In the genomic region with DNA sequence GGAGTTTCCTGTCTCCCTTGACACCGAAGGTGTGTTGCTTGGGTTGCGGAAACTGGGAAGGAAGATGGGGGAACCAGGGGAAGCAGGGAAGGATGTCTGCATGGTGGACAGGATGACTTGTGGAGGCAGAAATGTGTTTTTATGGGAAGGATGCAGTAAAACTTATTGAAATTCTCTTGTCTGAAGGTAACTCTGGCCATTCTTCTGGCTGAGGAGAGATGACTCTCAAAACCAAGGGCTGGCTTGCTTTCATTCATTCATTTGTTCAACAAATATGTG, we compare ENCODE assay signal across 11 cellular contexts. TPM values are rescaled to one million over a fixed set of nuclear protein-coding genes. Genes with fewer than 3 reads are reported as not detected.
A peak's percentile ranks its signal among the peaks of the same experiment; 100 is the strongest.
DNase-seq lines count a peak whose midpoint lies in the region; ATAC-seq and TF ChIP-seq lines count a peak whose summit lies in the region.
"Had no signal": no experiment of that assay in that cellular context is flagged by ENCODE, and none has a peak within 500 bp of the region (broad histone marks: within the 10 kb centered on the region; RNA-seq: fewer than 3 reads in every experiment).

No MANE protein-coding gene starts in this region.

- peaks cover 0 to 22% (median 15%) of the 10 kb centered on the region in 4 donors for H3K4me1 ChIP-seq in liver (ENCODE audit: control insufficient read depth in 4 of 4, insufficient read depth in 4 of 4, low read length in 3 of 4)

- ATAC-seq in activated CD8-positive, alpha-beta T cell treated with anti-CD3 and anti-CD28 coated beads for 36 hours = no peak
- ATAC-seq in activated CD8-positive, alpha-beta T cell treated with anti-CD3 and anti-CD28 coated beads, Interleukin-2, amount 10 ng/mL, durations not matched to agents 7 days and 5 days = no peak
- ATAC-seq in HG03135 (IDR thresholded peaks at IDR 0.05; ENCODE audit: unreplicated experiment) = no peak
- ATAC-seq: mucosa of descending colon had no signal

- no peaks in the 10 kb centered on the region for H3K27me3 ChIP-seq in brain microvascular endothelial cell (replicated peaks)
- no peaks in the 10 kb centered on the region for H3K27me3 ChIP-seq in liver (ENCODE audit: control insufficient read depth in 4 of 4, insufficient read depth in 4 of 4, low read length in 3 of 4)

- CTCF ChIA-PET in activated CD8-positive, alpha-beta T cell treated with anti-CD3 and anti-CD28 coated beads for 36 hours (lab: Charles Lee) = interaction anchor here (1.1 to 1.5 kb wide), 2 partner anchors 34 to 37 kb away, joined by 4 read pairs; no protein-coding TSS in a partner anchor
- CTCF ChIA-PET in activated CD8-positive, alpha-beta T cell treated with anti-CD3 and anti-CD28 coated beads, Interleukin-2, amount 10 ng/mL, durations not matched to agents 7 days and 5 days (lab: Charles Lee) = interaction anchor here (0.6 to 1.4 kb wide), 4 partner anchors 10 to 212 kb away, joined by 3 to 4 read pairs (median 3); no protein-coding TSS in a partner anchor

- no peak for TF ChIP-seq RAD21 in liver (IDR thresholded peaks at IDR 0.05)

- intact Hi-C loops in activated CD8-positive, alpha-beta T cell treated with anti-CD3 and anti-CD28 coated beads for 36 hours (cut with micrococcal nuclease) = no loop called here

- POLR2A ChIA-PET in activated CD8-positive, alpha-beta T cell treated with anti-CD3 and anti-CD28 coated beads for 36 hours (lab: Charles Lee) = no interaction called here
- POLR2A ChIA-PET in activated CD8-positive, alpha-beta T cell treated with anti-CD3 and anti-CD28 coated beads, Interleukin-2, amount 10 ng/mL, durations not matched to agents 7 days and 5 days (lab: Charles Lee) = interaction anchor here (1.5 kb wide), 1 partner anchor 10 kb away, joined by 4 read pairs; no protein-coding TSS in a partner anchor

- H3K9me3 Mint-ChIP-seq in activated CD8-positive, alpha-beta T cell treated with anti-CD3 and anti-CD28 coated beads for 36 hours = no peaks in the 10 kb centered on the region
- no peaks in the 10 kb centered on the region for H3K9me3 Mint-ChIP-seq in activated CD8-positive, alpha-beta T cell treated with anti-CD3 and anti-CD28 coated beads, Interleukin-2, amount 10 ng/mL, durations not matched to agents 7 days and 5 days (ENCODE audit: insufficient read depth)

- in situ Hi-C loops in brain microvascular endothelial cell (cut with HindIII; ENCODE audit: low pct_ligation_motif_present, low sequenced_read_pairs) = no loop called here

- H3K27me3 Mint-ChIP-seq in activated CD8-positive, alpha-beta T cell treated with anti-CD3 and anti-CD28 coated beads for 36 hours = peaks cover 30% of the 10 kb centered on the region
- peaks cover 34% of the 10 kb centered on the region for H3K27me3 Mint-ChIP-seq in activated CD8-positive, alpha-beta T cell treated with anti-CD3 and anti-CD28 coated beads, Interleukin-2, amount 10 ng/mL, durations not matched to agents 7 days and 5 days (ENCODE audit: low read depth)

- no peak overlapping the region for H3K27ac Mint-ChIP-seq in activated CD8-positive, alpha-beta T cell treated with anti-CD3 and anti-CD28 coated beads for 36 hours
- H3K27ac Mint-ChIP-seq in activated CD8-positive, alpha-beta T cell treated with anti-CD3 and anti-CD28 coated beads, Interleukin-2, amount 10 ng/mL, durations not matched to agents 7 days and 5 days = no peak overlapping the region

- 84% methylated on average over 2 of the region's 2 CpGs for WGBS in liver

- H3K4me1 Mint-ChIP-seq in activated CD8-positive, alpha-beta T cell treated with anti-CD3 and anti-CD28 coated beads for 36 hours (ENCODE audit: low read depth) = peaks cover 18% of the 10 kb centered on the region
- H3K4me1 Mint-ChIP-seq in activated CD8-positive, alpha-beta T cell treated with anti-CD3 and anti-CD28 coated beads, Interleukin-2, amount 10 ng/mL, durations not matched to agents 7 days and 5 days (ENCODE audit: low read depth) = peaks cover 26% of the 10 kb centered on the region

- TF ChIP-seq CTCF in activated CD8-positive, alpha-beta T cell treated with anti-CD3 and anti-CD28 coated beads for 36 hours (IDR thresholded peaks at IDR 0.05) = no peak
- TF ChIP-seq CTCF in brain microvascular endothelial cell (IDR thresholded peaks at IDR 0.05; ENCODE audit: low read depth, low read length, missing control alignments) = no peak
- TF ChIP-seq CTCF in liver (IDR thresholded peaks at IDR 0.05; ENCODE audit: low read depth, low read length, missing input control) = no peak

- H3K4me3 Mint-ChIP-seq in activated CD8-positive, alpha-beta T cell treated with anti-CD3 and anti-CD28 coated beads for 36 hours = peak overlapping the region; percentile 56
- no peak overlapping the region for H3K4me3 Mint-ChIP-seq in activated CD8-positive, alpha-beta T cell treated with anti-CD3 and anti-CD28 coated beads, Interleukin-2, amount 10 ng/mL, durations not matched to agents 7 days and 5 days

- H3K4me3 ChIP-seq in brain microvascular endothelial cell (ENCODE audit: low read depth, low read length) (peak overlapping the region; percentile 98), liver (ENCODE audit: low read depth in 1 of 3, low read length in 3 of 3) (no peak overlapping the region)

- no peak overlapping the region for H3K9ac ChIP-seq in liver (ENCODE audit: low read depth in 1 of 2, low read length in 2 of 2)

- H3K27ac ChIP-seq in brain microvascular endothelial cell (no peak overlapping the region), liver (ENCODE audit: low read depth in 1 of 2, low read length in 2 of 2) (no peak overlapping the region), substantia nigra (ENCODE audit: low read depth, low read length, poor library complexity, severe bottlenecking) (peak overlapping the region; percentile 96)

- H3K36me3 ChIP-seq in brain microvascular endothelial cell (replicated peaks) (no peaks in the 10 kb centered on the region), liver (ENCODE audit: control insufficient read depth in 4 of 4, insufficient read depth in 3 of 4, low read depth in 1 of 4, low read length in 3 of 4) (no peaks in the 10 kb centered on the region)

- peaks cover 11% of the 10 kb centered on the region for H3K36me3 Mint-ChIP-seq in activated CD8-positive, alpha-beta T cell treated with anti-CD3 and anti-CD28 coated beads for 36 hours (ENCODE audit: low read depth)
- H3K36me3 Mint-ChIP-seq in activated CD8-positive, alpha-beta T cell treated with anti-CD3 and anti-CD28 coated beads, Interleukin-2, amount 10 ng/mL, durations not matched to agents 7 days and 5 days (ENCODE audit: low read depth) = peaks cover 3% of the 10 kb centered on the region

- DNase-seq in activated CD8-positive, alpha-beta T cell treated with anti-CD3 and anti-CD28 coated beads for 36 hours = no peak
- no peak for DNase-seq in activated CD8-positive, alpha-beta T cell treated with anti-CD3 and anti-CD28 coated beads, Interleukin-2, amount 10 ng/mL, durations not matched to agents 7 days and 5 days
- DNase-seq in brain microvascular endothelial cell (no peak), substantia nigra (lab: John Stamatoyannopoulos, UW) (no peak), NCI-H226 (no peak), HPDE6-E6E7 (ENCODE audit: extremely low spot score) (no peak)
- DNase-seq: NCI-H1694 treated with DMSO at 0.1 percent for 48 hours, T-helper 1 cell had no signal

- H3K9me3 ChIP-seq in liver (ENCODE audit: control insufficient read depth in 4 of 4, low read length in 3 of 4) = no peaks in the 10 kb centered on the region
- H3K9me3 ChIP-seq: mucosa of descending colon had no signal

TF ChIP-seq in liver, 16 proteins besides CTCF, POLR2A, EP300 and RAD21 (continues in another document):
- no peak for TF ChIP-seq HNF4A (conservative IDR thresholded peaks at IDR 0.05)

RNA-seq across cellular contexts. Expression of a gene that starts 1.5 kb away (rescaled TPM):
- 1 to 10 TPM; 1.6 to 2.1 TPM for total RNA-seq in activated CD8-positive, alpha-beta T cell treated with anti-CD3 and anti-CD28 coated beads for 36 hours
- total RNA-seq in activated CD8-positive, alpha-beta T cell treated with anti-CD3 and anti-CD28 coated beads, Interleukin-2, amount 10 ng/mL, durations not matched to agents 7 days and 5 days = 1 to 10 TPM in 1 of 2 experiments, under 1 TPM in 1; 0.58 to 1.1 TPM
- total RNA-seq in liver = 1 to 10 TPM; 2.7 to 9.5 TPM
- polyA plus RNA-seq in liver = 10 to 100 TPM in 1 of 2 donors, 1 to 10 TPM in 1; 9.2 to 11.0 TPM

RNA-seq across cellular contexts. Expression of a gene that starts 2.0 kb away (rescaled TPM):
- 100 to 1,000 TPM; 107 to 108 TPM for total RNA-seq in activated CD8-positive, alpha-beta T cell treated with anti-CD3 and anti-CD28 coated beads for 36 hours
- total RNA-seq in activated CD8-positive, alpha-beta T cell treated with anti-CD3 and anti-CD28 coated beads, Interleukin-2, amount 10 ng/mL, durations not matched to agents 7 days and 5 days = 10 to 100 TPM; 71.7 to 73.3 TPM
- 10 to 100 TPM; 28.9 to 29.1 TPM for total RNA-seq in liver
- 10 to 100 TPM; 15.0 to 19.4 TPM for polyA plus RNA-seq in liver

RNA-seq across cellular contexts. Expression of a gene that starts 54.3 kb away (rescaled TPM):
- 10 to 100 TPM; 23.8 to 25.2 TPM for total RNA-seq in activated CD8-positive, alpha-beta T cell treated with anti-CD3 and anti-CD28 coated beads for 36 hours
- 10 to 100 TPM; 35.8 to 36.2 TPM for total RNA-seq in activated CD8-positive, alpha-beta T cell treated with anti-CD3 and anti-CD28 coated beads, Interleukin-2, amount 10 ng/mL, durations not matched to agents 7 days and 5 days
- total RNA-seq in liver = 10 to 100 TPM; 18.0 to 24.9 TPM
- 10 to 100 TPM; 20.8 to 27.2 TPM for polyA plus RNA-seq in liver

RNA-seq across cellular contexts. Expression of a gene that starts 54.4 kb away (rescaled TPM):
- 10 to 100 TPM; 43.3 to 49.2 TPM for total RNA-seq in activated CD8-positive, alpha-beta T cell treated with anti-CD3 and anti-CD28 coated beads for 36 hours
- 10 to 100 TPM; 47.1 to 48.2 TPM for total RNA-seq in activated CD8-positive, alpha-beta T cell treated with anti-CD3 and anti-CD28 coated beads, Interleukin-2, amount 10 ng/mL, durations not matched to agents 7 days and 5 days
- total RNA-seq in liver = 10 to 100 TPM; 11.2 to 12.2 TPM
- polyA plus RNA-seq in liver = 10 to 100 TPM; 16.7 to 25.9 TPM
